Comparison of ENCODE assay signal across 7 cellular contexts in the genomic region with DNA sequence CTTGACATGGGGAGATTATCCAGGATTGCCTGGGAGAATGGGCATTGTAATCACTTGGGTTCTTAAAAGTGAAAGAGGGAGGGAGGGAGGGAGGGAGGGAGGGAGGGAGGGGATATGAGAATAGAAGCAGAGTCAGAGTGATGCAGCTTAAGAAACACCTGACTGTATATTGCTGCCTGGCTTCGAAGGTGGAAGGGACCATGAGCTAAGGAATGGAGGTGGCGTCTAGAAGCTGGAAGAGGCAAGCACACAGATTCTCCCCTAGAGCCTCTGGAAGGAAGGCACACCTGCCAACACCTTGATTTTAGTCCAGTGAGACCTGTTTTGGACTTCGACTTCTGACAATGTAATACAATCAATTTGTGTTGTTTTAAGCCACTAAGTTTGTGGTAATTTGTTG.
"Had no signal": no experiment of that assay in that cellular context is flagged by ENCODE, and none has a peak within 500 bp of the region (broad histone marks: within the 10 kb centered on the region; RNA-seq: fewer than 3 reads in every experiment).

No MANE protein-coding gene starts in this region.

- DNase-seq: H9, HCEC 1CT, KG1 had no signal

- H2AFZ ChIP-seq: GM23338 had no signal

- H3K4me3 ChIP-seq: GM23338 had no signal

- FAIRE-seq: H1, H54, HTR-8/SVneo had no signal

- H3K4me2 ChIP-seq: GM23338 had no signal

- ATAC-seq: GM23338 had no signal
